Comparison of ENCODE assay signal across 8 cellular contexts in the genomic region with DNA sequence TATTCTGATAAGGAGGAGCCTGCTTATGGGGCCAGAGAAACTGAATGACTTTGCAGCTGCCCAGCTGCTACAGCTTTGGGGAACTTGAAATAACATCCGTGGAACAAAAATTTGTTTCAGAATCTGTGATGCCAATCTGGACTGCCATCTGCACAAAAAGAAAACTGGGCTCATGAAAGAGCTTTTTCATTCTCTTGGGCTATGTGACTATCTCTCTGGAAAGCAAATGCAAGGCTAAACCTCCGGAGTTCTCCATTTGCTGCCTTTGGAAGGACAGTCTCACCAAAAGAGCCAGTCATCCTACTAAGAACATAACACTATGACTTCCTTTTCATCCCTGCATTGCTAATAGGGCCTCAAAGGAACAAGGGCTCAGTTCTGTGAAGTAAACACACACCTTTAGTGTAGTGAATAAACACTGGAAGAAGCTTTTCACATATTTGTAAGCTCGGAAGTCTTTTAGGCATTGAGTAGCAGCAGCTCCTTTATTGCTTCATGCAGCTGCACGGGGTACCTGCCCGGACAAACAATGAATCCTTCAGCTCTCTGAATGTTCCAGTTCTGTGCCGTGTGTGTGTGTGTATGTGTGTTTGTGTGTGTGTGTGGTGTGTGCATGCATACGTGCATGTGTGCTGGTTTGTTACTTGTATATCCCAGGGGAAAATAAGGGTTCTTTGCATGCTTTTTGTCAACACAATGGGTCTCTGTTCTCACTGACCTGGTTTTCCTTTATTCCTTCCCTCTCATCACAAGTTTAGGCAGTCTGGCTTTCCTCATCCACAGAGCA.
DNase-seq lines count a peak whose midpoint lies in the region; ATAC-seq, FAIRE-seq and TF ChIP-seq lines count a peak whose summit lies in the region.

No MANE protein-coding gene starts in this region.

- peak overlapping the region; percentile 1 to 84 (median 46) for H3K27ac Mint-ChIP-seq in CD8-positive, alpha-beta memory T cell

- no peaks in the 10 kb centered on the region for H3K36me3 ChIP-seq in CD8-positive, alpha-beta memory T cell (ENCODE audit: insufficient read depth, low read length)
- H3K36me3 ChIP-seq in SU-DHL-6 (ENCODE audit: low read length), result no peaks in the 10 kb centered on the region
- no peaks in the 10 kb centered on the region for H3K36me3 ChIP-seq in trophoblast cell (ENCODE audit: control insufficient read depth in 1 of 2, insufficient read depth in 2 of 2, low read length in 2 of 2)

- no peaks in the 10 kb centered on the region for H3K79me2 ChIP-seq in SU-DHL-6 (ENCODE audit: insufficient read depth, low read length)
- no peaks in the 10 kb centered on the region for H3K79me2 ChIP-seq in trophoblast cell (ENCODE audit: control insufficient read depth, insufficient read depth, low read length, poor library complexity)

- H2AK5ac ChIP-seq in trophoblast cell (ENCODE audit: low read length), result no peak overlapping the region

- CTCF ChIA-PET in CD8-positive, alpha-beta memory T cell (lab: Charles Lee), result interaction anchor here (4.1 kb wide), 1 partner anchor 168 kb away, joined by 21 read pairs; no protein-coding TSS in a partner anchor

- H4K12ac ChIP-seq in trophoblast cell (ENCODE audit: low read depth, low read length), result no peak overlapping the region

- FAIRE-seq in H54 (lab: Jason Lieb, UNC), result no peak

- H3K4me2 ChIP-seq in SU-DHL-6 (ENCODE audit: low read depth, low read length, poor library complexity, severe bottlenecking) (no peak overlapping the region), trophoblast cell (ENCODE audit: low read length) (no peak overlapping the region)

- H2BK12ac ChIP-seq in trophoblast cell (ENCODE audit: low read length), result no peak overlapping the region

- peak; percentile 24 for ATAC-seq in GM21447 (IDR thresholded peaks at IDR 0.05; ENCODE audit: unreplicated experiment)

- H3F3A ChIP-seq in SU-DHL-6 (ENCODE audit: insufficient read depth), result no peaks in the 10 kb centered on the region

- no peaks in the 10 kb centered on the region for H3K9me3 Mint-ChIP-seq in CD8-positive, alpha-beta memory T cell

- no peak overlapping the region for H3K4me3 ChIP-seq in CD8-positive, alpha-beta memory T cell (ENCODE audit: low read length)
- H3K4me3 ChIP-seq in SU-DHL-6 (ENCODE audit: insufficient read depth, low read length, poor library complexity, severe bottlenecking) (no peak overlapping the region), trophoblast cell (ENCODE audit: low read depth, low read length) (no peak overlapping the region)

- no peaks in the 10 kb centered on the region for H3K79me1 ChIP-seq in trophoblast cell (ENCODE audit: low read length)

- H3K9ac ChIP-seq in SU-DHL-6 (ENCODE audit: low read length), result no peak overlapping the region
- no peak overlapping the region for H3K9ac ChIP-seq in trophoblast cell (ENCODE audit: low read length)

- H3K27me3 Mint-ChIP-seq in CD8-positive, alpha-beta memory T cell, result no peaks in the 10 kb centered on the region

- peak overlapping the region in 1 of 7 donors; percentile 13 for H3K4me3 Mint-ChIP-seq in CD8-positive, alpha-beta memory T cell

- no peak overlapping the region for H4K91ac ChIP-seq in trophoblast cell (ENCODE audit: low read depth, low read length)

- H3K18ac ChIP-seq in trophoblast cell (ENCODE audit: low read length), result no peak overlapping the region

- H3K23ac ChIP-seq in trophoblast cell (ENCODE audit: low read length), result no peak overlapping the region

- H2BK120ac ChIP-seq in trophoblast cell (ENCODE audit: insufficient read depth, low read length, poor library complexity), result no peak overlapping the region

- no peak for TF ChIP-seq CTCF in SU-DHL-6 (IDR thresholded peaks at IDR 0.05; ENCODE audit: insufficient read depth, low read length, poor library complexity, severe bottlenecking)

- H3K27ac ChIP-seq in CD8-positive, alpha-beta memory T cell (ENCODE audit: low read depth, low read length), result no peak overlapping the region
- H3K27ac ChIP-seq in SU-DHL-6 (ENCODE audit: low read depth, low read length), result peak overlapping the region; percentile 24; the same call in 1 of the 2 replicates
- H3K27ac ChIP-seq in trophoblast cell (ENCODE audit: low read depth, low read length), result no peak overlapping the region

- POLR2A ChIA-PET in CD8-positive, alpha-beta memory T cell (lab: Charles Lee), result no interaction called here

- H3K14ac ChIP-seq in trophoblast cell (ENCODE audit: low read length), result no peak overlapping the region

- H3K4me1 Mint-ChIP-seq in CD8-positive, alpha-beta memory T cell, result peaks cover 74 to 96% (median 94%) of the 10 kb centered on the region in 3 donors

- no peak overlapping the region for H2BK5ac ChIP-seq in trophoblast cell (ENCODE audit: low read depth, low read length, poor library complexity)

- H3K9me2 ChIP-seq in SU-DHL-6 (replicated peaks; ENCODE audit: insufficient read depth, low read length), result no peaks in the 10 kb centered on the region

- H2AFZ ChIP-seq in SU-DHL-6 (ENCODE audit: low read depth, low read length, severe bottlenecking), result no peak overlapping the region
- H2AFZ ChIP-seq in trophoblast cell (ENCODE audit: insufficient read depth, low read length, poor library complexity), result no peak overlapping the region

- no peak for TF ChIP-seq POLR2A in H54 (IDR thresholded peaks at IDR 0.05; ENCODE audit: low read depth, low read length)

- no CpG with 5 or more reads among the region's 7 CpGs for WGBS in trophoblast cell (ENCODE audit: extremely low coverage, insufficient coverage, insufficient read length)

- H3K36me3 Mint-ChIP-seq in CD8-positive, alpha-beta memory T cell, result peaks cover 0 to 1% (median 0%) of the 10 kb centered on the region in 3 donors

- DNase-seq in CD8-positive, alpha-beta memory T cell, result no peak
- DNase-seq in left kidney (ENCODE audit: low read depth, low spot score), result peak; percentile 16
- no peak for DNase-seq in H54 (ENCODE audit: insufficient read length, low spot score)
- no peak for DNase-seq in trophoblast cell
- DNase-seq in activated CD8-positive, alpha-beta memory T cell treated with anti-CD3 and anti-CD28 coated beads, Interleukin-2, amount 50 U/mL, for 48 hours, result no peak
- no peak for DNase-seq in activated CD4-positive, alpha-beta T cell treated with anti-CD3 and anti-CD28 coated beads, Interleukin-2, amount 50 U/mL, for 1 hour

- no peak overlapping the region for H3K4ac ChIP-seq in trophoblast cell (ENCODE audit: low read depth, low read length)

- H4K8ac ChIP-seq in trophoblast cell (ENCODE audit: low read depth, low read length), result no peak overlapping the region

- H3K27me3 ChIP-seq in CD8-positive, alpha-beta memory T cell (ENCODE audit: insufficient read depth, low read length, poor library complexity, severe bottlenecking), result no peaks in the 10 kb centered on the region
- H3K27me3 ChIP-seq in SU-DHL-6 (ENCODE audit: low read length) (no peaks in the 10 kb centered on the region), trophoblast cell (ENCODE audit: insufficient read depth, low read length) (no peaks in the 10 kb centered on the region)

- no peaks in the 10 kb centered on the region for H3K9me3 ChIP-seq in CD8-positive, alpha-beta memory T cell (ENCODE audit: low read length)
- H3K9me3 ChIP-seq in SU-DHL-6 (ENCODE audit: insufficient read depth, low read length) (no peaks in the 10 kb centered on the region), trophoblast cell (ENCODE audit: insufficient read depth, low read depth, low read length) (no peaks in the 10 kb centered on the region)

- H4K20me1 ChIP-seq in SU-DHL-6 (ENCODE audit: low read depth, low read length), result no peaks in the 10 kb centered on the region

- H3K4me1 ChIP-seq in CD8-positive, alpha-beta memory T cell (ENCODE audit: insufficient read depth, low read length), result peaks cover 75% of the 10 kb centered on the region
- no peaks in the 10 kb centered on the region for H3K4me1 ChIP-seq in trophoblast cell (ENCODE audit: control insufficient read depth in 1 of 2, insufficient read depth in 2 of 2, low read length in 2 of 2)
